ENCODE assay signal across 22 cellular contexts in genomic region chr10:74874649-74875048, GRCh38.
"Had no signal": no experiment of that assay in that cellular context is flagged by ENCODE, and none has a peak within 500 bp of the region (broad histone marks: within the 10 kb centered on the region; RNA-seq: fewer than 3 reads in every experiment).

No MANE protein-coding gene starts in this region.

- FAIRE-seq: RCC 7860 had no signal

- H3K4me1 ChIP-seq: breast epithelium had no signal

- DNase-seq: activated CD4-positive, alpha-beta T cell treated with anti-CD3 and anti-CD28 coated beads for 36 hours; activated CD4-positive, CD25-positive, alpha-beta regulatory T cell; activated CD8-positive, alpha-beta memory T cell treated with anti-CD3 and anti-CD28 coated beads, Interleukin-2, amount 50 U/mL, for 4 hours; activated CD8-positive, alpha-beta T cell treated with anti-CD3 and anti-CD28 coated beads for 36 hours; activated naive CD4-positive, alpha-beta T cell treated with anti-CD3 and anti-CD28 coated beads, Interleukin-2, amount 50 U/mL, for 16 hours; activated naive CD8-positive, alpha-beta T cell treated with anti-CD3 and anti-CD28 coated beads, Interleukin-2, amount 10 ng/mL, durations not matched to agents 7 days and 5 days; aorta; caudate nucleus; colonic mucosa; MM.1S; NCI-H1105; NCI-H1436; NCI-H187; NCI-H2081 treated with DMSO at 0.1 percent for 48 hours; NCI-H446; NCI-H524; SHP77 had no signal

- H3K9me3 Mint-ChIP-seq: activated CD8-positive, alpha-beta T cell treated with anti-CD3 and anti-CD28 coated beads for 36 hours; activated naive CD8-positive, alpha-beta T cell treated with anti-CD3 and anti-CD28 coated beads, Interleukin-2, amount 10 ng/mL, durations not matched to agents 7 days and 5 days; T-helper 1 cell treated with Interleukin-12 subunit alpha and Interleukin-12 subunit beta and Interleukin-4 antibody, amounts not matched to agents 30 μg/mL and 1 μg/mL, for 36 hours had no signal

- H3K4me3 ChIP-seq: adrenal gland, breast epithelium, colonic mucosa, SJSA1 had no signal

- H3K27me3 Mint-ChIP-seq: activated CD4-positive, alpha-beta T cell treated with anti-CD3 and anti-CD28 coated beads for 36 hours; activated CD8-positive, alpha-beta T cell treated with anti-CD3 and anti-CD28 coated beads for 36 hours; activated naive CD8-positive, alpha-beta T cell treated with anti-CD3 and anti-CD28 coated beads, Interleukin-2, amount 10 ng/mL, durations not matched to agents 7 days and 5 days had no signal

- H3K27me3 ChIP-seq: adrenal gland, breast epithelium, colonic mucosa, SJSA1 had no signal

- H3K27ac ChIP-seq: adrenal gland, breast epithelium, colonic mucosa, SJSA1 had no signal

- ATAC-seq: activated CD4-positive, alpha-beta T cell treated with anti-CD3 and anti-CD28 coated beads for 36 hours; activated CD8-positive, alpha-beta T cell treated with anti-CD3 and anti-CD28 coated beads for 36 hours had no signal

- H3K27ac Mint-ChIP-seq: activated CD4-positive, alpha-beta T cell treated with anti-CD3 and anti-CD28 coated beads for 36 hours; activated CD8-positive, alpha-beta T cell treated with anti-CD3 and anti-CD28 coated beads for 36 hours; activated naive CD8-positive, alpha-beta T cell treated with anti-CD3 and anti-CD28 coated beads, Interleukin-2, amount 10 ng/mL, durations not matched to agents 7 days and 5 days; T-helper 1 cell treated with Interleukin-12 subunit alpha and Interleukin-12 subunit beta and Interleukin-4 antibody, amounts not matched to agents 30 μg/mL and 1 μg/mL, for 36 hours had no signal

- H3K4me3 Mint-ChIP-seq: activated CD4-positive, alpha-beta T cell treated with anti-CD3 and anti-CD28 coated beads for 36 hours; activated CD8-positive, alpha-beta T cell treated with anti-CD3 and anti-CD28 coated beads for 36 hours; activated naive CD8-positive, alpha-beta T cell treated with anti-CD3 and anti-CD28 coated beads, Interleukin-2, amount 10 ng/mL, durations not matched to agents 7 days and 5 days; T-helper 1 cell treated with Interleukin-12 subunit alpha and Interleukin-12 subunit beta and Interleukin-4 antibody, amounts not matched to agents 30 μg/mL and 1 μg/mL, for 36 hours had no signal
